Comparison of ENCODE assay signal across 26 cellular contexts in genomic region chr6:30513451-30513850, GRCh38.
"Had no signal": no experiment of that assay in that cellular context is flagged by ENCODE, and none has a peak within 500 bp of the region (broad histone marks: within the 10 kb centered on the region; RNA-seq: fewer than 3 reads in every experiment).

No MANE protein-coding gene starts in this region.

- H3K36me3 ChIP-seq: left lung, neural progenitor cell, prostate gland, right atrium auricular region, stomach, thyroid gland, vagina had no signal

- H3K9me3 Mint-ChIP-seq: mesothelial cell of epicardium, nephron had no signal

- H3K4me2 ChIP-seq: neural progenitor cell, smooth muscle cell had no signal

- H3K27ac ChIP-seq: coronary artery, left lung, neural progenitor cell, prostate gland, right atrium auricular region, stomach, thyroid gland, vagina had no signal

- H3K9me3 ChIP-seq: prostate gland, right atrium auricular region, stomach, thyroid gland, vagina had no signal

- H3K27ac Mint-ChIP-seq: mesothelial cell of epicardium, nephron, neural progenitor cell had no signal

- H3K27me3 ChIP-seq: left lung, neural progenitor cell, right atrium auricular region, stomach, thyroid gland, vagina had no signal

- H3K4me3 Mint-ChIP-seq: mesothelial cell of epicardium, neural progenitor cell had no signal

- H3K36me3 Mint-ChIP-seq: mesothelial cell of epicardium, naive B cell, neural progenitor cell had no signal

- H3K4me1 ChIP-seq: prostate gland, thyroid gland had no signal

- H3K27me3 Mint-ChIP-seq: naive B cell had no signal

- ATAC-seq: left cardiac atrium, left lung, mucosa of descending colon, sciatic nerve had no signal

- DNase-seq: dermis blood vessel endothelial cell; effector memory CD4-positive, alpha-beta T cell; erythroblast; left cardiac atrium; left lung; mesenchymal stem cell; mucosa of descending colon; naive B cell; nucleus accumbens; stimulated activated CD4-positive, alpha-beta T cell treated with anti-CD3 and anti-CD28 coated beads, Interleukin-12 subunit alpha, Interleukin-12 subunit beta, amount 100 ng/mL, for 4 hours; stimulated activated CD4-positive, alpha-beta T cell treated with anti-CD3 and anti-CD28 coated beads, Interleukin-1b, Interleukin-23, amount 100 ng/mL, for 48 hours; stimulated activated CD4-positive, alpha-beta T cell treated with anti-CD3 and anti-CD28 coated beads, Interleukin-4, amount 100 ng/mL, for 1 hour; stimulated activated CD8-positive, alpha-beta memory T cell treated with anti-CD3 and anti-CD28 coated beads, Interleukin-4, amount 100 ng/mL, for 48 hours; stimulated activated naive CD4-positive, alpha-beta T cell treated with Interleukin-2 at 50 U/mL for 16 hours; stomach; thyroid gland; trophoblast cell had no signal

- H3K9ac ChIP-seq: neural progenitor cell had no signal

- H3K4me3 ChIP-seq: coronary artery, left lung, mucosa of descending colon, neural progenitor cell, prostate gland, right atrium auricular region, smooth muscle cell, stomach, thyroid gland, vagina had no signal
